ENCODE assay signal across 17 cellular contexts in the genomic region with DNA sequence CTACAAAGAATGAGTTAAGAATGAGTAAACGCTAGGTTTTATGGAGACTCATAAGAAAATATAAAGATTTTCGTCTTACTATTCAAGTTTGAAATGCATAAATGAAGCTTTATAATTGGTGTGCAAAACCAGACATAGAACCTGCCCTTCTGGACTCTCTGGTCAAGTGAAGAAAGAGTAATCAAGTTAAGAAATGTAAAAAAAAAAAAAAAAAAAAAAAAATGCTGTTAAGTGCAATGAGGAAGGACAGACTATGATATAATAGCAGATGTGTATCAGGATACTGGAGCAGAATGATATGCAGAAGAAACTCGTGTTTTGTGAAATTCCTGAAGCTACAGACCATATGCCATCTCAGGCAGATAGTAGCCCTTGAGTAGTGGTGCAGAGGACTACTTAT. TPM values are rescaled to one million over a fixed set of nuclear protein-coding genes. Genes with fewer than 3 reads are reported as not detected.
A peak's percentile ranks its signal among the peaks of the same experiment; 100 is the strongest.
DNase-seq lines count a peak whose midpoint lies in the region; ATAC-seq, FAIRE-seq and TF ChIP-seq lines count a peak whose summit lies in the region.
"Had no signal": no experiment of that assay in that cellular context is flagged by ENCODE, and none has a peak within 500 bp of the region (broad histone marks: within the 10 kb centered on the region; RNA-seq: fewer than 3 reads in every experiment).

No MANE protein-coding gene starts in this region.

- POLR2A ChIA-PET in HepG2 (lab: Yijun Ruan, JAX) = interaction anchor here (0.8 kb wide), 1 partner anchor 62 kb away, joined by 3 read pairs; no protein-coding TSS in a partner anchor
- POLR2A ChIA-PET in K562 (lab: Yijun Ruan, JAX) = interaction anchor here (0.6 kb wide), 1 partner anchor 42 kb away, joined by 4 read pairs; no protein-coding TSS in a partner anchor

- peak overlapping the region; percentile 20 for H3K27ac Mint-ChIP-seq in stimulated activated effector memory CD8-positive, alpha-beta T cell treated with anti-CD3 and anti-CD28 coated beads, Interleukin-12 subunit alpha, Interleukin-12 subunit beta, amount 100 ng/mL, for 72 hours
- H3K27ac Mint-ChIP-seq: H9 had no signal

- no peaks in the 10 kb centered on the region for H3K9me3 Mint-ChIP-seq in stimulated activated effector memory CD8-positive, alpha-beta T cell treated with anti-CD3 and anti-CD28 coated beads, Interleukin-12 subunit alpha, Interleukin-12 subunit beta, amount 100 ng/mL, for 72 hours
- H3K9me3 Mint-ChIP-seq: CD4-positive, alpha-beta memory T cell; H9; IgD-negative memory B cell had no signal

- TF ChIP-seq EP300 in HepG2 (IDR thresholded peaks at IDR 0.05; ENCODE audit: low read depth in 2 of 2, low read length in 2 of 2) (no peak), HepG2 (CRISPR knock-in tag; IDR thresholded peaks at IDR 0.05; ENCODE audit: borderline replicate concordance) (no peak), K562 (IDR thresholded peaks at IDR 0.05; ENCODE audit: low read length) (no peak)

- peaks cover 9 to 18% of the 10 kb centered on the region in 2 experiments; a peak in 4 of 5 replicates for H3K36me3 ChIP-seq in HepG2 (replicated peaks in 1 of 2; ENCODE audit: control insufficient read depth in 1 of 2, insufficient read depth in 2 of 2, low read length in 2 of 2)
- peaks cover 0 to 4% (median 0%) of the 10 kb centered on the region in 4 donors for H3K36me3 ChIP-seq in right lobe of liver
- no peaks in the 10 kb centered on the region for H3K36me3 ChIP-seq in Loucy (ENCODE audit: insufficient read depth, low read length)
- H3K36me3 ChIP-seq in K562 (ENCODE audit: control insufficient read depth, insufficient read depth, low read length) = peaks cover 26% of the 10 kb centered on the region
- H3K36me3 ChIP-seq in spleen = peaks cover 0 to 29% (median 0%) of the 10 kb centered on the region in 6 donors
- H3K36me3 ChIP-seq in H7 (replicated peaks; ENCODE audit: control insufficient read depth, insufficient read depth, low read length) = no peaks in the 10 kb centered on the region

- no peak overlapping the region for H2AFZ ChIP-seq in HepG2 (ENCODE audit: low read length)
- H2AFZ ChIP-seq in Loucy (ENCODE audit: low read length) = no peak overlapping the region
- no peak overlapping the region for H2AFZ ChIP-seq in K562 (ENCODE audit: low read depth, low read length)
- H2AFZ ChIP-seq: GM23248 had no signal

- H3K27ac ChIP-seq in HepG2 (ENCODE audit: extremely low read length, insufficient read depth, low read length) (no peak overlapping the region), right lobe of liver (no peak overlapping the region), K562 (ENCODE audit: extremely low read depth, low read depth, low read length) (no peak overlapping the region), spleen (no peak overlapping the region)
- H3K27ac ChIP-seq: A549, C4-2B, GM23248 had no signal

- CTCF ChIA-PET in HepG2 (lab: Yijun Ruan, JAX; ENCODE audit: low intra/inter-chr PET ratio, low total read pairs) (no interaction called here), K562 (lab: Yijun Ruan, JAX; ENCODE audit: low intra/inter-chr PET ratio) (no interaction called here)

- TF ChIP-seq CTCF in HepG2 (CRISPR knock-in tag; IDR thresholded peaks at IDR 0.05) (no peak), right lobe of liver (IDR thresholded peaks at IDR 0.05) (no peak), Loucy (conservative IDR thresholded peaks at IDR 0.05; ENCODE audit: low read length) (no peak), K562 (IDR thresholded peaks at IDR 0.05 in 2 of 3, conservative IDR thresholded peaks at IDR 0.05 in 1 of 3; ENCODE audit: insufficient read depth in 2 of 3, low read depth in 1 of 3, low read length in 3 of 3) (no peak), spleen (IDR thresholded peaks at IDR 0.05 in 8 of 11, conservative IDR thresholded peaks at IDR 0.05 in 3 of 11) (no peak)

- peaks cover 52% of the 10 kb centered on the region for H3K4me1 Mint-ChIP-seq in stimulated activated effector memory CD8-positive, alpha-beta T cell treated with anti-CD3 and anti-CD28 coated beads, Interleukin-12 subunit alpha, Interleukin-12 subunit beta, amount 100 ng/mL, for 72 hours

- no TSS peak for BruUV-seq in HepG2 (replicated peaks; lab: Mats Ljungman, UMichigan)
- BruUV-seq in K562 (replicated peaks; lab: Mats Ljungman, UMichigan) = no TSS peak

- H3K9me1 ChIP-seq in K562 (ENCODE audit: control insufficient read depth, insufficient read depth, low read length) = no peaks in the 10 kb centered on the region

- H3K4me1 ChIP-seq in HepG2 (ENCODE audit: insufficient read depth, low read length) (peaks cover 64% of the 10 kb centered on the region), right lobe of liver (peaks cover 0 to 8% (median 3%) of the 10 kb centered on the region in 4 donors), Loucy (ENCODE audit: insufficient read depth, low read length, poor library complexity, severe bottlenecking) (peaks cover 67% of the 10 kb centered on the region), K562 (replicated peaks in 1 of 2; ENCODE audit: control insufficient read depth in 2 of 2, insufficient read depth in 2 of 2, low read length in 2 of 2) (peaks cover 0 to 9% of the 10 kb centered on the region in 2 experiments; a peak in 3 of 5 replicates), spleen (peaks cover 31 to 86% (median 51%) of the 10 kb centered on the region in 6 donors)
- H3K4me1 ChIP-seq: Caco-2 had no signal

- DNase-seq in HepG2 (ENCODE audit: low spot score) (no peak), right lobe of liver (no peak), K562 (ENCODE audit: extremely low read depth in 1 of 4, low spot score in 3 of 4) (no peak), spleen (no peak), H7 (no peak)
- no peak for DNase-seq in stimulated activated effector memory CD8-positive, alpha-beta T cell treated with anti-CD3 and anti-CD28 coated beads, Interleukin-12 subunit alpha, Interleukin-12 subunit beta, amount 100 ng/mL, for 72 hours (ENCODE audit: low spot score in 2 of 2)
- DNase-seq: BE2C; Caco-2; CD4-positive, alpha-beta memory T cell; GF-D8; GM23248; H9 had no signal

- H3K4me2 ChIP-seq in HepG2 (ENCODE audit: low read depth, low read length) (peak overlapping the region; percentile 43), Loucy (ENCODE audit: low read depth, low read length, poor library complexity, severe bottlenecking) (peak overlapping the region; percentile 52), K562 (ENCODE audit: insufficient read depth, low read length) (no peak overlapping the region)
- H3K4me2 ChIP-seq: A549 had no signal

- H3K9me3 ChIP-seq in HepG2 (ENCODE audit: low read length) = no peaks in the 10 kb centered on the region
- no peaks in the 10 kb centered on the region for H3K9me3 ChIP-seq in right lobe of liver
- H3K9me3 ChIP-seq in Loucy (ENCODE audit: insufficient read depth, low read depth, low read length) = no peaks in the 10 kb centered on the region
- H3K9me3 ChIP-seq in K562 (replicated peaks; ENCODE audit: control insufficient read depth, insufficient read depth, low read depth, low read length) = no peaks in the 10 kb centered on the region
- no peaks in the 10 kb centered on the region for H3K9me3 ChIP-seq in spleen
- H3K9me3 ChIP-seq: A549, BE2C, Caco-2 had no signal

- ATAC-seq in HepG2 (no peak), right lobe of liver (no peak), K562 (no peak)
- ATAC-seq in stimulated activated effector memory CD8-positive, alpha-beta T cell treated with anti-CD3 and anti-CD28 coated beads, Interleukin-12 subunit alpha, Interleukin-12 subunit beta, amount 100 ng/mL, for 72 hours = no peak
- ATAC-seq: A549 had no signal

- H3K79me2 ChIP-seq in HepG2 (ENCODE audit: insufficient read depth, low read length) = peaks cover 87% of the 10 kb centered on the region
- H3K79me2 ChIP-seq in Loucy (ENCODE audit: insufficient read depth, low read length) = peaks cover 40% of the 10 kb centered on the region
- peaks cover 52% of the 10 kb centered on the region for H3K79me2 ChIP-seq in K562 (ENCODE audit: control insufficient read depth, insufficient read depth, low read length)

- intact Hi-C loops in HepG2 (cut with micrococcal nuclease; ENCODE audit: unreplicated experiment) (no loop called here), right lobe of liver (cut with DNase I) (loop anchor here in 1 of 2 donors (10.0 kb wide), 1 partner anchor 61 kb away; no protein-coding TSS in a partner anchor), K562 (cut with micrococcal nuclease) (no loop called here), spleen (cut with DNase I; ENCODE audit: low total_unique reads) (loop anchor here (10.0 kb wide), 1 partner anchor 61 kb away; no protein-coding TSS in a partner anchor)

- no peak overlapping the region for H3K4me3 ChIP-seq in HepG2 (replicated peaks in 1 of 3; ENCODE audit: insufficient read depth in 1 of 3, low read depth in 2 of 3, low read length in 3 of 3)
- no peak overlapping the region for H3K4me3 ChIP-seq in right lobe of liver
- H3K4me3 ChIP-seq in Loucy (ENCODE audit: low read length, poor library complexity, severe bottlenecking) = no peak overlapping the region
- no peak overlapping the region for H3K4me3 ChIP-seq in K562
- no peak overlapping the region for H3K4me3 ChIP-seq in spleen
- no peak overlapping the region for H3K4me3 ChIP-seq in H7 (ENCODE audit: insufficient read depth, low read depth, low read length)
- H3K4me3 ChIP-seq: A549, GM23248 had no signal

- 91% methylated on average over 3 of the region's 3 CpGs for WGBS in HepG2 (ENCODE audit: low lambda C conversion rate)
- 85% methylated on average over 3 of the region's 3 CpGs for WGBS in right lobe of liver (ENCODE audit: insufficient coverage, low coverage, low lambda C conversion rate, missing lambda C conversion rate)
- 60% methylated on average over 3 of the region's 3 CpGs for WGBS in K562 (ENCODE audit: insufficient coverage, low coverage, missing lambda C conversion rate)
- 77 to 83% (median 82%) methylated on average over 3 of the region's 3 CpGs for WGBS in spleen, 5 donors

- FAIRE-seq in HepG2 (lab: Jason Lieb, UNC) (no peak), K562 (lab: Jason Lieb, UNC) (no peak)
- FAIRE-seq: A549, GM18507 had no signal

- no peaks in the 10 kb centered on the region for H3K27me3 ChIP-seq in HepG2 (ENCODE audit: control insufficient read depth in 1 of 2, insufficient read depth in 2 of 2, low read length in 2 of 2)
- no peaks in the 10 kb centered on the region for H3K27me3 ChIP-seq in right lobe of liver
- H3K27me3 ChIP-seq in Loucy (ENCODE audit: insufficient read depth, low read length, poor library complexity, severe bottlenecking) = no peaks in the 10 kb centered on the region
- H3K27me3 ChIP-seq in K562 (ENCODE audit: control insufficient read depth in 2 of 2, insufficient read depth in 2 of 2, low read length in 2 of 2) = no peaks in the 10 kb centered on the region
- no peaks in the 10 kb centered on the region for H3K27me3 ChIP-seq in spleen (replicated peaks in 1 of 7)
- H3K27me3 ChIP-seq in H7 (ENCODE audit: control insufficient read depth, insufficient read depth, low read length) = peaks cover 18% of the 10 kb centered on the region
- H3K27me3 ChIP-seq: BE2C had no signal

- no peak overlapping the region for H3K9ac ChIP-seq in HepG2 (ENCODE audit: insufficient read depth, low read depth, low read length)
- H3K9ac ChIP-seq in Loucy (ENCODE audit: low read depth, low read length, poor library complexity, severe bottlenecking) = no peak overlapping the region
- no peak overlapping the region for H3K9ac ChIP-seq in K562 (ENCODE audit: insufficient read depth in 1 of 2, low read depth in 2 of 2, low read length in 2 of 2)
- H3K9ac ChIP-seq: GM23248 had no signal

- no peak overlapping the region for H3K4me3 Mint-ChIP-seq in stimulated activated effector memory CD8-positive, alpha-beta T cell treated with anti-CD3 and anti-CD28 coated beads, Interleukin-12 subunit alpha, Interleukin-12 subunit beta, amount 100 ng/mL, for 72 hours
- H3K4me3 Mint-ChIP-seq: H9, IgD-negative memory B cell had no signal

- no peaks in the 10 kb centered on the region for H3F3A ChIP-seq in Loucy (ENCODE audit: low read depth)

- no peak for TF ChIP-seq POLR2A in HepG2 (IDR thresholded peaks at IDR 0.05; ENCODE audit: insufficient read depth in 1 of 2, low read depth in 2 of 2, low read length in 2 of 2)
- no peak for TF ChIP-seq POLR2A in right lobe of liver (IDR thresholded peaks at IDR 0.05)
- TF ChIP-seq POLR2A in K562 (conservative IDR thresholded peaks at IDR 0.05) = no peak
- TF ChIP-seq POLR2A in spleen (IDR thresholded peaks at IDR 0.05) = no peak

- H3K36me3 Mint-ChIP-seq in stimulated activated effector memory CD8-positive, alpha-beta T cell treated with anti-CD3 and anti-CD28 coated beads, Interleukin-12 subunit alpha, Interleukin-12 subunit beta, amount 100 ng/mL, for 72 hours = peaks cover 23% of the 10 kb centered on the region

- in situ Hi-C loops in HepG2 (cut with HindIII; ENCODE audit: extremely low pct_ligation_motif_present, low pct_unique_long_range_greater_than_20kb) = no loop called here
- in situ Hi-C loops in K562 (cut with MboI) = no loop called here

- no peaks in the 10 kb centered on the region for H3K9me2 ChIP-seq in Loucy (replicated peaks; ENCODE audit: low read depth, low read length)

- no peak for TF ChIP-seq RAD21 in HepG2 (CRISPR knock-in tag; IDR thresholded peaks at IDR 0.05)
- TF ChIP-seq RAD21 in K562 (CRISPR knock-in tag; conservative IDR thresholded peaks at IDR 0.05 in 1 of 2, IDR thresholded peaks at IDR 0.05 in 1 of 2) = no peak

- peaks cover 44% of the 10 kb centered on the region for H4K20me1 ChIP-seq in HepG2 (ENCODE audit: insufficient read depth, low read length)
- peaks cover 48% of the 10 kb centered on the region for H4K20me1 ChIP-seq in Loucy (ENCODE audit: insufficient read depth, low read length, poor library complexity, severe bottlenecking)
- no peaks in the 10 kb centered on the region for H4K20me1 ChIP-seq in K562 (replicated peaks; ENCODE audit: control insufficient read depth, insufficient read depth, low read length)

RNA-seq across cellular contexts. Expression of gene PCGF5, which starts 5.6 kb away (rescaled TPM):
- total RNA-seq in HepG2 (2016; rRNA removed; fragmentation: Illumina TruSeq; extraction: Trizol) (61.3 and 74.8 TPM in 2 replicates), right lobe of liver (10 to 100 TPM; 25.6 to 30.9 (median 30.0) TPM), K562 (2014; rRNA removed) (10.9 and 19.9 TPM in 2 replicates), K562 (2014; rRNA removed; fragmentation: Illumina TruSeq; extraction: Trizol) (27.0 and 30.1 TPM in 2 replicates), K562 (2015; rRNA removed; fragmentation: Illumina TruSeq; extraction: Trizol) (22.7 and 26.4 TPM in 2 replicates), K562 (2021) (20.3 and 20.8 TPM in 2 replicates), spleen (10 to 100 TPM; 48.6 to 68.5 (median 51.6) TPM)
- 88.0 and 95.6 TPM in 2 replicates for total RNA-seq in HepG2 (2016; cell fraction: cytosol; rRNA removed; fragmentation: Illumina TruSeq; extraction: Trizol; ENCODE audit: low read depth)
- total RNA-seq in HepG2 (2016; cell fraction: insoluble cytoplasmic fraction; rRNA removed; fragmentation: Illumina TruSeq; extraction: Trizol) = 58.9 and 64.6 TPM in 2 replicates
- 128 and 129 TPM in 2 replicates for total RNA-seq in HepG2 (2016; cell fraction: membrane; rRNA removed; fragmentation: Illumina TruSeq; extraction: Trizol)
- 59.7 and 63.0 TPM in 2 replicates for total RNA-seq in HepG2 (2016; cell fraction: nucleus; rRNA removed; fragmentation: Illumina TruSeq; extraction: Trizol)
- polyA plus RNA-seq in HepG2 (2011; rRNA removed) (98.8 and 138 TPM in 2 replicates), K562 (2011; rRNA removed) (30.2 and 35.5 TPM in 2 replicates), K562 (2014; fragmentation: Illumina TruSeq; extraction: Trizol) (32.9 and 40.0 TPM in 2 replicates), K562 (2014; fragmentation: Nextera tagmentation; extraction: Ambion mirVana) (10 to 100 TPM; 11.7 TPM), K562 (2014; rRNA removed) (18.3 and 26.5 TPM in 2 replicates), spleen (10 to 100 TPM; 20.4 to 28.8 (median 27.5) TPM)
- polyA plus RNA-seq in HepG2 (2011; cell fraction: cytosol; rRNA removed) = 83.2 and 123 TPM in 2 replicates
- 41.6 and 47.7 TPM in 2 replicates for polyA plus RNA-seq in HepG2 (2011; cell fraction: nucleus; rRNA removed)
- polyA plus RNA-seq in HepG2 (2012) = 90.8 and 126 TPM in 2 replicates
- polyA plus RNA-seq in HepG2 (2016; cell fraction: cytosol; fragmentation: Illumina TruSeq; extraction: Trizol; ENCODE audit: low read depth) = 395 and 447 TPM in 2 replicates
- 136 and 158 TPM in 2 replicates for polyA plus RNA-seq in HepG2 (2016; cell fraction: insoluble cytoplasmic fraction; fragmentation: Illumina TruSeq; extraction: Trizol; ENCODE audit: low read depth)
- 409 and 421 TPM in 2 replicates for polyA plus RNA-seq in HepG2 (2016; cell fraction: membrane; fragmentation: Illumina TruSeq; extraction: Trizol; ENCODE audit: low read depth)
- polyA plus RNA-seq in HepG2 (2016; cell fraction: nucleus; fragmentation: Illumina TruSeq; extraction: Trizol; ENCODE audit: insufficient read depth, low read depth) = 99.0 and 111 TPM in 2 replicates
- 25.3 and 38.9 TPM in 2 replicates for polyA minus RNA-seq in HepG2 (2011; rRNA and poly(A)+ RNA removed; ENCODE audit: low replicate concordance)
- polyA minus RNA-seq in HepG2 (2011; cell fraction: cytosol; rRNA and poly(A)+ RNA removed) = 45.0 and 50.5 TPM in 2 replicates
- polyA minus RNA-seq in HepG2 (2011; cell fraction: nucleus; rRNA and poly(A)+ RNA removed) = 114 and 122 TPM in 2 replicates
- total RNA-seq in K562 (2011; cell fraction: chromatin; rRNA removed; ENCODE audit: low replicate concordance) = 8.4 and 24.4 TPM in 2 replicates
- 5.3 and 6.6 TPM in 2 replicates for total RNA-seq in K562 (2011; cell fraction: nucleolus; rRNA removed)
- total RNA-seq in K562 (2011; cell fraction: nucleoplasm; rRNA removed) = 19.5 and 45.4 TPM in 2 replicates
- polyA plus RNA-seq in K562 (2011; cell fraction: cytosol; rRNA removed) = 17.8 and 34.1 TPM in 2 replicates
- polyA plus RNA-seq in K562 (2011; cell fraction: nucleus; rRNA removed) = 12.1 and 18.7 TPM in 2 replicates
- polyA plus RNA-seq in K562 (2012) = 19.1 and 24.3 TPM in 2 replicates
- polyA minus RNA-seq in K562 (2011; rRNA and poly(A)+ RNA removed) = 41.2 and 46.4 TPM in 2 replicates
- 11.7 and 15.4 TPM in 2 replicates for polyA minus RNA-seq in K562 (2011; cell fraction: cytosol; rRNA and poly(A)+ RNA removed)
- 19.0 and 33.8 TPM in 2 replicates for polyA minus RNA-seq in K562 (2011; cell fraction: nucleus; rRNA and poly(A)+ RNA removed)
- 4.8 TPM in 2 replicates for total RNA-seq in H7 (2014; rRNA removed; shearing (Covaris generic))

Comparison
In these comparisons a context has a peak if more than half of its experiments do, and no peak if none do; other contexts are left out.
1. Of the 241 proteins assayed by ChIP-seq in both HepG2 and K562: peak only in HepG2: none; only in K562: ZBTB40; in both: none; in neither: 240.